ENCODE assay signal across 12 cellular contexts in genomic region chr6:88972504-88973423, GRCh38.
"Had no signal": no experiment of that assay in that cellular context is flagged by ENCODE, and none has a peak within 500 bp of the region (broad histone marks: within the 10 kb centered on the region; RNA-seq: fewer than 3 reads in every experiment).

No MANE protein-coding gene starts in this region.

- H3K9me3 ChIP-seq: ascending aorta, ovary, thoracic aorta had no signal

- H3K4me1 ChIP-seq: ascending aorta, heart left ventricle, stomach had no signal

- DNase-seq: activated CD4-positive, alpha-beta T cell treated with anti-CD3 and anti-CD28 coated beads for 4 hours; activated naive CD4-positive, alpha-beta T cell; foreskin melanocyte; heart left ventricle; kidney; ovary; stimulated activated CD4-positive, alpha-beta T cell treated with anti-CD3 and anti-CD28 coated beads, Interleukin-15, amount 100 ng/mL, for 24 hours; stimulated activated CD4-positive, alpha-beta T cell treated with anti-CD3 and anti-CD28 coated beads, Interleukin-4, amount 100 ng/mL, for 4 hours; stomach had no signal

- H3K4me3 ChIP-seq: ascending aorta, heart left ventricle, ovary, stomach, thoracic aorta had no signal

- H3K36me3 ChIP-seq: ascending aorta, heart left ventricle, ovary, stomach, thoracic aorta had no signal

- H3K27ac ChIP-seq: ascending aorta, heart left ventricle, ovary, stomach, thoracic aorta, VCaP had no signal

- H3K27me3 ChIP-seq: ascending aorta, heart left ventricle, ovary, stomach had no signal
